19 cellular contexts compared by ENCODE assay signal in genomic region chr7:141263508-141263907, GRCh38.
DNase-seq lines count a peak whose midpoint lies in the region; ATAC-seq and TF ChIP-seq lines count a peak whose summit lies in the region.
"Had no signal": no experiment of that assay in that cellular context is flagged by ENCODE, and none has a peak within 500 bp of the region (broad histone marks: within the 10 kb centered on the region; RNA-seq: fewer than 3 reads in every experiment).

No MANE protein-coding gene starts in this region.

- intact Hi-C loops in activated CD4-positive, alpha-beta memory T cell treated with anti-CD3 and anti-CD28 coated beads for 36 hours (cut with micrococcal nuclease), result no loop called here
- intact Hi-C loops in lower leg skin (cut with DNase I; ENCODE audit: low total_unique reads), result no loop called here

- CTCF ChIA-PET in activated CD8-positive, alpha-beta memory T cell treated with anti-CD3 and anti-CD28 coated beads, Interleukin-2, amount 10 ng/mL, durations not matched to agents 7 days and 5 days (lab: Charles Lee), result no interaction called here
- CTCF ChIA-PET in activated CD4-positive, alpha-beta memory T cell treated with anti-CD3 and anti-CD28 coated beads for 36 hours (lab: Charles Lee), result no interaction called here

- peak; percentile 52 for DNase-seq in activated CD8-positive, alpha-beta memory T cell treated with anti-CD3 and anti-CD28 coated beads, Interleukin-2, amount 10 ng/mL, durations not matched to agents 7 days and 5 days
- DNase-seq in activated CD8-positive, alpha-beta memory T cell treated with anti-CD3 and anti-CD28 coated beads, Interleukin-2, amount 50 U/mL, for 48 hours, result no peak
- DNase-seq in activated CD4-positive, alpha-beta memory T cell treated with anti-CD3 and anti-CD28 coated beads for 36 hours, result peak; percentile 39
- DNase-seq in lower leg skin (ENCODE audit: low spot score in 2 of 2) (no peak), NCI-H2171 (lab: John Stamatoyannopoulos, UW) (no peak), NCI-H1436 treated with DMSO at 0.1 percent for 48 hours (lab: John Stamatoyannopoulos, UW) (no peak)
- DNase-seq: DMS153, DND-41, MM.1S, NCI-H1694, NCI-H2029 treated with DMSO at 0.1 percent for 48 hours, NCI-H2227 treated with DMSO at 0.1 percent for 48 hours, NCI-H526 treated with DMSO at 0.1 percent for 48 hours, Right ventricle myocardium superior, RPMI8226 had no signal

- peaks cover 4% of the 10 kb centered on the region for H3K9me3 Mint-ChIP-seq in activated CD8-positive, alpha-beta memory T cell treated with anti-CD3 and anti-CD28 coated beads, Interleukin-2, amount 10 ng/mL, durations not matched to agents 7 days and 5 days (ENCODE audit: low read depth)
- H3K9me3 Mint-ChIP-seq in T-helper 1 cell treated with Interleukin-12 subunit alpha and Interleukin-12 subunit beta and Interleukin-4 antibody, amounts not matched to agents 30 μg/mL and 1 μg/mL, for 36 hours, result peaks cover 28% of the 10 kb centered on the region
- H3K9me3 Mint-ChIP-seq in activated CD4-positive, alpha-beta memory T cell treated with anti-CD3 and anti-CD28 coated beads for 36 hours, result peaks cover 13% of the 10 kb centered on the region

- peaks cover 7% of the 10 kb centered on the region for H3K27me3 Mint-ChIP-seq in activated CD8-positive, alpha-beta memory T cell treated with anti-CD3 and anti-CD28 coated beads, Interleukin-2, amount 10 ng/mL, durations not matched to agents 7 days and 5 days
- H3K27me3 Mint-ChIP-seq in T-helper 1 cell treated with Interleukin-12 subunit alpha and Interleukin-12 subunit beta and Interleukin-4 antibody, amounts not matched to agents 30 μg/mL and 1 μg/mL, for 36 hours (ENCODE audit: low read depth), result peaks cover 5% of the 10 kb centered on the region
- peaks cover 6% of the 10 kb centered on the region for H3K27me3 Mint-ChIP-seq in activated CD4-positive, alpha-beta memory T cell treated with anti-CD3 and anti-CD28 coated beads for 36 hours

- no peak overlapping the region for H3K27ac Mint-ChIP-seq in activated CD8-positive, alpha-beta memory T cell treated with anti-CD3 and anti-CD28 coated beads, Interleukin-2, amount 10 ng/mL, durations not matched to agents 7 days and 5 days
- peak overlapping the region; percentile 79 for H3K27ac Mint-ChIP-seq in T-helper 1 cell treated with Interleukin-12 subunit alpha and Interleukin-12 subunit beta and Interleukin-4 antibody, amounts not matched to agents 30 μg/mL and 1 μg/mL, for 36 hours
- H3K27ac Mint-ChIP-seq in activated CD4-positive, alpha-beta memory T cell treated with anti-CD3 and anti-CD28 coated beads for 36 hours, result no peak overlapping the region
- H3K27ac Mint-ChIP-seq: CD4-positive, CD25-positive, alpha-beta regulatory T cell; IgD-negative memory B cell had no signal

- POLR2A ChIA-PET in activated CD4-positive, alpha-beta memory T cell treated with anti-CD3 and anti-CD28 coated beads for 36 hours (lab: Charles Lee), result no interaction called here

- 80 to 95% methylated on average over 2 of the region's 2 CpGs for WGBS in lower leg skin, 2 donors

- no peaks in the 10 kb centered on the region for H3K36me3 Mint-ChIP-seq in activated CD8-positive, alpha-beta memory T cell treated with anti-CD3 and anti-CD28 coated beads, Interleukin-2, amount 10 ng/mL, durations not matched to agents 7 days and 5 days
- H3K36me3 Mint-ChIP-seq in T-helper 1 cell treated with Interleukin-12 subunit alpha and Interleukin-12 subunit beta and Interleukin-4 antibody, amounts not matched to agents 30 μg/mL and 1 μg/mL, for 36 hours (ENCODE audit: low read depth), result peaks cover 21% of the 10 kb centered on the region
- no peaks in the 10 kb centered on the region for H3K36me3 Mint-ChIP-seq in activated CD4-positive, alpha-beta memory T cell treated with anti-CD3 and anti-CD28 coated beads for 36 hours
- H3K36me3 Mint-ChIP-seq: CD4-positive, CD25-positive, alpha-beta regulatory T cell had no signal

- peak overlapping the region; percentile 4 for H3K4me3 ChIP-seq in lower leg skin (ENCODE audit: low read depth, poor library complexity, severe bottlenecking)
- H3K4me3 ChIP-seq: BLaER1 had no signal

- H3K4me3 Mint-ChIP-seq in activated CD8-positive, alpha-beta memory T cell treated with anti-CD3 and anti-CD28 coated beads, Interleukin-2, amount 10 ng/mL, durations not matched to agents 7 days and 5 days, result no peak overlapping the region
- H3K4me3 Mint-ChIP-seq in T-helper 1 cell treated with Interleukin-12 subunit alpha and Interleukin-12 subunit beta and Interleukin-4 antibody, amounts not matched to agents 30 μg/mL and 1 μg/mL, for 36 hours, result peak overlapping the region; percentile 63
- H3K4me3 Mint-ChIP-seq in activated CD4-positive, alpha-beta memory T cell treated with anti-CD3 and anti-CD28 coated beads for 36 hours, result no peak overlapping the region
- H3K4me3 Mint-ChIP-seq: CD4-positive, CD25-positive, alpha-beta regulatory T cell; IgD-negative memory B cell had no signal

- ATAC-seq in activated CD8-positive, alpha-beta memory T cell treated with anti-CD3 and anti-CD28 coated beads, Interleukin-2, amount 10 ng/mL, durations not matched to agents 7 days and 5 days, result no peak

- no peak for TF ChIP-seq POLR2A in lower leg skin (IDR thresholded peaks at IDR 0.05)

- peaks cover 17% of the 10 kb centered on the region for H3K4me1 Mint-ChIP-seq in activated CD8-positive, alpha-beta memory T cell treated with anti-CD3 and anti-CD28 coated beads, Interleukin-2, amount 10 ng/mL, durations not matched to agents 7 days and 5 days
- H3K4me1 Mint-ChIP-seq in T-helper 1 cell treated with Interleukin-12 subunit alpha and Interleukin-12 subunit beta and Interleukin-4 antibody, amounts not matched to agents 30 μg/mL and 1 μg/mL, for 36 hours (ENCODE audit: low read depth), result peaks cover 57% of the 10 kb centered on the region
- H3K4me1 Mint-ChIP-seq in activated CD4-positive, alpha-beta memory T cell treated with anti-CD3 and anti-CD28 coated beads for 36 hours (ENCODE audit: low read depth), result peaks cover 10% of the 10 kb centered on the region
- H3K4me1 Mint-ChIP-seq: IgD-negative memory B cell had no signal

- TF ChIP-seq CTCF in lower leg skin (IDR thresholded peaks at IDR 0.05), result no peak

Comparison
In these comparisons a context has a peak if more than half of its experiments do, and no peak if none do; other contexts are left out.
1. DNase-seq: peak in activated CD8-positive, alpha-beta memory T cell treated with anti-CD3 and anti-CD28 coated beads, Interleukin-2, amount 10 ng/mL, durations not matched to agents 7 days and 5 days (single experiment) and activated CD4-positive, alpha-beta memory T cell treated with anti-CD3 and anti-CD28 coated beads for 36 hours (single experiment); none in activated CD8-positive, alpha-beta memory T cell treated with anti-CD3 and anti-CD28 coated beads, Interleukin-2, amount 50 U/mL, for 48 hours (single experiment), lower leg skin (0 of 2), NCI-H2171 (single experiment) and NCI-H1436 treated with DMSO at 0.1 percent for 48 hours (single experiment).